9 cellular contexts compared by ENCODE assay signal in the genomic region with DNA sequence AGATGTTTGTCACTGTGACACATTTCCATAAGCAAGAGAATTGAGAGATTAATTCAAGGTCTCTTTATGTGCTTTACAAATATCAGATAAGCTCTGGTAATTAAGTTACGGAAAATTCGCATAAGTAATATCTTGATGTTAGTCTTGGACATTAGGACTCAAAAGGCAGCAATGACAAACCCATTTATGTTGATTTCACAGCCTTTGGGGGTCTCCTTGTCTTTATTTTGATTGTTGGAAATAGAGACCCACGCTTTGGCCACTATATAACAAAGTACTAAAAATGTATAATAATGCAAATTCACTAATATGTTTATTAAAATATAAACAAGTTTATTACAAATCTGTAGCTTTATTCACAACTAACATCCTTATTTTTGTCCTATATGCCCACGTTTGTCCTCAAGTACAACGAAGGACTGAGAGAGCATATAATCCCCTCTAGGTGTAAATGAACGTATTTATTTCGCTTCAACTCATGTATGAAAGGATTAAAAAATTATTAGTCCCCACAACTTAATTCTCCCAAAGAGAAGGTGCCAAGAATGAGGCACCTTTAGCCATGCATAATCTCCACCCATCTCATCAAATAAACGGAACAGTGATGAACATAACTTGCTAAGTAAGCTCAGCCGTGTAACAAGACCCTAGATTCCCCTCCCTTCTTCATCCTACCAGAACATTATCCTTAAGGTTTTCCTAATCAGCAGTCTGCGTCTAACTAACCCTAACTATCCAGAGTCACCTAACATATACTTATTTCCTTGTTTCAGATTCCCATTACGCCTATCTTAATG. TPM values are rescaled to one million over a fixed set of nuclear protein-coding genes. Genes with fewer than 3 reads are reported as not detected.
DNase-seq lines count a peak whose midpoint lies in the region; ATAC-seq and TF ChIP-seq lines count a peak whose summit lies in the region.
"Had no signal": no experiment of that assay in that cellular context is flagged by ENCODE, and none has a peak within 500 bp of the region (broad histone marks: within the 10 kb centered on the region; RNA-seq: fewer than 3 reads in every experiment).

No MANE protein-coding gene starts in this region.

- WGBS in heart left ventricle, 4 donors = 61 to 73% (median 68%) methylated on average over 11 of the region's 11 CpGs

- TF ChIP-seq POLR2A in heart left ventricle (IDR thresholded peaks at IDR 0.05) (no peak), vagina (IDR thresholded peaks at IDR 0.05) (no peak)

- H3K4me1 ChIP-seq in heart left ventricle = peaks cover 0 to 36% (median 22%) of the 10 kb centered on the region in 12 donors
- H3K4me1 ChIP-seq in vagina = peaks cover 12% of the 10 kb centered on the region

- no peak for TF ChIP-seq CTCF in heart left ventricle (IDR thresholded peaks at IDR 0.05)
- no peak for TF ChIP-seq CTCF in mesothelial cell of epicardium (IDR thresholded peaks at IDR 0.05; ENCODE audit: unreplicated experiment)
- TF ChIP-seq CTCF in vagina (IDR thresholded peaks at IDR 0.05) = no peak

- no peaks in the 10 kb centered on the region for H3K27me3 Mint-ChIP-seq in mesothelial cell of epicardium (ENCODE audit: low read depth)
- peaks cover 65% of the 10 kb centered on the region for H3K27me3 Mint-ChIP-seq in activated naive CD4-positive, alpha-beta T cell treated with anti-CD3 and anti-CD28 coated beads, Interleukin-2, amount 10 ng/mL, durations not matched to agents 7 days and 5 days

- DNase-seq in heart left ventricle = no peak
- no peak for DNase-seq in left cardiac atrium
- peak in 1 of 61 donors; percentile 8 for DNase-seq in caudate nucleus (lab: John Stamatoyannopoulos, UW)
- no peak for DNase-seq in mesothelial cell of epicardium (ENCODE audit: low spot score in 2 of 2, unreplicated experiment in 2 of 2)
- no peak for DNase-seq in vagina (ENCODE audit: extremely low spot score in 2 of 2)
- DNase-seq in GM03348 (ENCODE audit: low spot score) = no peak
- DNase-seq in activated naive CD4-positive, alpha-beta T cell treated with anti-CD3 and anti-CD28 coated beads, Interleukin-2, amount 10 ng/mL, durations not matched to agents 7 days and 5 days = no peak
- DNase-seq: COR-L47 had no signal

- intact Hi-C loops in heart left ventricle (cut with DNase I) = loop anchor here (2.0 to 10.0 kb wide), 10 partner anchors 57 to 221 kb away; no protein-coding TSS in a partner anchor
- intact Hi-C loops in left cardiac atrium (cut with DNase I) = loop anchor here (5.0 to 10.0 kb wide), 3 partner anchors 59 to 213 kb away; no protein-coding TSS in a partner anchor
- intact Hi-C loops in vagina (cut with DNase I) = loop anchor here (2.0 to 10.0 kb wide), 3 partner anchors 53 to 223 kb away; no protein-coding TSS in a partner anchor

- ATAC-seq in heart left ventricle (no peak), left cardiac atrium (no peak), HG03571 (IDR thresholded peaks at IDR 0.05; ENCODE audit: unreplicated experiment) (no peak)

- peak overlapping the region; percentile 97 for H3K27ac Mint-ChIP-seq in mesothelial cell of epicardium
- no peak overlapping the region for H3K27ac Mint-ChIP-seq in activated naive CD4-positive, alpha-beta T cell treated with anti-CD3 and anti-CD28 coated beads, Interleukin-2, amount 10 ng/mL, durations not matched to agents 7 days and 5 days

- H3K4me3 ChIP-seq in heart left ventricle = peak overlapping the region; percentile 58 to 95 (median 84)
- H3K4me3 ChIP-seq in vagina = peak overlapping the region; percentile 83 to 98

- CTCF ChIA-PET in activated naive CD4-positive, alpha-beta T cell treated with anti-CD3 and anti-CD28 coated beads, Interleukin-2, amount 10 ng/mL, durations not matched to agents 7 days and 5 days (lab: Charles Lee) = interaction anchor here (0.7 kb wide), 1 partner anchor 43 kb away, joined by 3 read pairs; no protein-coding TSS in a partner anchor

- H3K9me3 ChIP-seq in heart left ventricle = no peaks in the 10 kb centered on the region
- no peaks in the 10 kb centered on the region for H3K9me3 ChIP-seq in vagina

- H3K27ac ChIP-seq in heart left ventricle (peak overlapping the region; percentile 99 to 100 (median 100)), caudate nucleus (ENCODE audit: low read depth, low read length) (peak overlapping the region; percentile 96), vagina (peak overlapping the region; percentile 100)

- H3K4me1 Mint-ChIP-seq in mesothelial cell of epicardium = peaks cover 39% of the 10 kb centered on the region
- peaks cover 11% of the 10 kb centered on the region for H3K4me1 Mint-ChIP-seq in activated naive CD4-positive, alpha-beta T cell treated with anti-CD3 and anti-CD28 coated beads, Interleukin-2, amount 10 ng/mL, durations not matched to agents 7 days and 5 days

- no peaks in the 10 kb centered on the region for H3K36me3 Mint-ChIP-seq in mesothelial cell of epicardium
- H3K36me3 Mint-ChIP-seq in activated naive CD4-positive, alpha-beta T cell treated with anti-CD3 and anti-CD28 coated beads, Interleukin-2, amount 10 ng/mL, durations not matched to agents 7 days and 5 days = no peaks in the 10 kb centered on the region

- H3K27me3 ChIP-seq in heart left ventricle (peaks cover 0 to 4% (median 0%) of the 10 kb centered on the region in 9 donors), vagina (no peaks in the 10 kb centered on the region)

- H3K36me3 ChIP-seq in heart left ventricle (no peaks in the 10 kb centered on the region), vagina (no peaks in the 10 kb centered on the region)

- no peaks in the 10 kb centered on the region for H3K9me3 Mint-ChIP-seq in mesothelial cell of epicardium
- no peaks in the 10 kb centered on the region for H3K9me3 Mint-ChIP-seq in activated naive CD4-positive, alpha-beta T cell treated with anti-CD3 and anti-CD28 coated beads, Interleukin-2, amount 10 ng/mL, durations not matched to agents 7 days and 5 days

- H3K4me3 Mint-ChIP-seq in mesothelial cell of epicardium = peak overlapping the region; percentile 77
- no peak overlapping the region for H3K4me3 Mint-ChIP-seq in activated naive CD4-positive, alpha-beta T cell treated with anti-CD3 and anti-CD28 coated beads, Interleukin-2, amount 10 ng/mL, durations not matched to agents 7 days and 5 days

RNA-seq across cellular contexts. Expression of gene LAMC1, which starts 1.6 kb away (rescaled TPM):
- 100 to 1,000 TPM in 7 of 9 donors, 10 to 100 TPM in 2; 78.6 to 226 (median 122) TPM for total RNA-seq in heart left ventricle
- polyA plus RNA-seq in heart left ventricle = 100 to 1,000 TPM in 1 of 2 donors, 10 to 100 TPM in 1; 22.9 to 108 TPM
- total RNA-seq in left cardiac atrium = 100 to 1,000 TPM; 108 to 126 TPM
- 164 to 170 TPM (median 168 TPM) in 3 replicates for total RNA-seq in mesothelial cell of epicardium
- 217 TPM for total RNA-seq in vagina
